28 cellular contexts compared by ENCODE assay signal in genomic region chr1:166626711-166627110, GRCh38.
"Had no signal": no experiment of that assay in that cellular context is flagged by ENCODE, and none has a peak within 500 bp of the region (broad histone marks: within the 10 kb centered on the region; RNA-seq: fewer than 3 reads in every experiment).

No MANE protein-coding gene starts in this region.

- H3K4me3 ChIP-seq: colonic mucosa, coronary artery, dorsolateral prefrontal cortex, esophagus muscularis mucosa, esophagus squamous epithelium, gastrocnemius medialis, gastroesophageal sphincter, heart left ventricle, heart right ventricle had no signal

- FAIRE-seq: colon, endometrium, endothelial cell of umbilical vein, frontal cortex had no signal

- H3K36me3 ChIP-seq: colonic mucosa, esophagus muscularis mucosa, esophagus squamous epithelium, gastrocnemius medialis, gastroesophageal sphincter, heart left ventricle, heart right ventricle had no signal

- H3K4me1 ChIP-seq: colonic mucosa, esophagus muscularis mucosa, esophagus squamous epithelium, foreskin keratinocyte, gastrocnemius medialis, gastroesophageal sphincter, heart left ventricle, heart right ventricle had no signal

- ATAC-seq: effector memory CD8-positive, alpha-beta T cell; esophagus mucosa; foreskin keratinocyte; gastrocnemius medialis; gastroesophageal sphincter; heart left ventricle; heart right ventricle had no signal

- H3K9me3 ChIP-seq: colonic mucosa, esophagus muscularis mucosa, esophagus squamous epithelium, gastrocnemius medialis, gastroesophageal sphincter, heart left ventricle, heart right ventricle had no signal

- H3K27ac ChIP-seq: colonic mucosa, coronary artery, dorsolateral prefrontal cortex, epithelial cell of prostate, esophagus muscularis mucosa, esophagus squamous epithelium, foreskin keratinocyte, gastrocnemius medialis, gastroesophageal sphincter, heart left ventricle, heart right ventricle had no signal

- H3K27me3 ChIP-seq: colonic mucosa, esophagus muscularis mucosa, esophagus squamous epithelium, foreskin keratinocyte, gastrocnemius medialis, gastroesophageal sphincter, heart right ventricle had no signal

- DNase-seq: colonic mucosa; cortex of kidney; dermis blood vessel endothelial cell; dorsolateral prefrontal cortex; effector CD4-positive, alpha-beta T cell; effector CD8-positive, alpha-beta T cell; effector memory CD4-positive, alpha-beta T cell; effector memory CD8-positive, alpha-beta T cell; endodermal cell; erythroblast; esophagus squamous epithelium; foreskin fibroblast; foreskin keratinocyte; foreskin melanocyte; gastrocnemius medialis; glutamatergic neuron; head of caudate nucleus; heart left ventricle; heart right ventricle had no signal
